In the genomic region with DNA sequence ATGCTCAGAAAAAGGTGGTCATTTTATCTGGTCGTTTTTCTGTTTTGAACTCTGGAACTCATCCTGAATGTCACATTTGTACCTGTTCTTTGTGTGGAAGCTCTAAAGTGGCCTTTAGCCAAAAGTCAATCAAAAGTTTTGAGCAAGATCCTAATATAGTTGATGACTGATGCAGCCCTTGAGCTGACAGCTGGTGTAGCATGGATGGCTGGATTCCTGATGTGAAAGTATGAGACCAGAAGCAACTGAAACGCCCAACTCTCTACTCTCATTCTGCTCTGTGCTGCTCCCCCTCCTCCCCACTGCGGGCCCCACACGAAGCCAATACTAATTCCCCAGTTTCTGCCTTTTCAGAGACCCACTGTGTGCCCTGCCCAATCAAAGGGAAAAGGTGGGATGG, we compare ENCODE assay signal across 16 cellular contexts. TPM values are rescaled to one million over a fixed set of nuclear protein-coding genes. Genes with fewer than 3 reads are reported as not detected.
DNase-seq lines count a peak whose midpoint lies in the region; ATAC-seq and TF ChIP-seq lines count a peak whose summit lies in the region.
"Had no signal": no experiment of that assay in that cellular context is flagged by ENCODE, and none has a peak within 500 bp of the region (broad histone marks: within the 10 kb centered on the region; RNA-seq: fewer than 3 reads in every experiment).

No MANE protein-coding gene starts in this region.

- peaks cover 11% of the 10 kb centered on the region for H3K4me1 Mint-ChIP-seq in activated CD8-positive, alpha-beta memory T cell treated with anti-CD3 and anti-CD28 coated beads, Interleukin-2, amount 10 ng/mL, durations not matched to agents 7 days and 5 days

- H3K27ac Mint-ChIP-seq in activated CD8-positive, alpha-beta memory T cell treated with anti-CD3 and anti-CD28 coated beads, Interleukin-2, amount 10 ng/mL, durations not matched to agents 7 days and 5 days, result no peak overlapping the region
- H3K27ac Mint-ChIP-seq: HFFc6 had no signal

- BruUV-seq in OCI-LY7 (replicated peaks; lab: Mats Ljungman, UMichigan), result no TSS peak

- H3K27me3 Mint-ChIP-seq in activated CD8-positive, alpha-beta memory T cell treated with anti-CD3 and anti-CD28 coated beads, Interleukin-2, amount 10 ng/mL, durations not matched to agents 7 days and 5 days, result peaks cover 8% of the 10 kb centered on the region

- H2AFZ ChIP-seq in OCI-LY7 (ENCODE audit: low read length), result no peak overlapping the region

- H4K20me1 ChIP-seq in OCI-LY7 (ENCODE audit: insufficient read depth, low read length), result no peaks in the 10 kb centered on the region

- WGBS in right cardiac atrium, result 44% methylated on average over 4 of the region's 4 CpGs

- in situ Hi-C loops in gastrocnemius medialis (cut with MboI; ENCODE audit: low sequenced_read_pairs in 4 of 4), result loop anchor here in 1 of 4 donors (5.0 kb wide), 1 partner anchor 118 kb away; no protein-coding TSS in a partner anchor

- no peaks in the 10 kb centered on the region for H3K79me2 ChIP-seq in OCI-LY7 (ENCODE audit: insufficient read depth, low read depth, low read length)

- no peak for ATAC-seq in activated CD8-positive, alpha-beta memory T cell treated with anti-CD3 and anti-CD28 coated beads, Interleukin-2, amount 10 ng/mL, durations not matched to agents 7 days and 5 days
- ATAC-seq in right cardiac atrium, result no peak
- ATAC-seq in gastrocnemius medialis, result peak; percentile 67 to 69
- no peak for ATAC-seq in HG02678 (IDR thresholded peaks at IDR 0.05; ENCODE audit: unreplicated experiment)

- peak; percentile 13 for DNase-seq in activated CD8-positive, alpha-beta memory T cell treated with anti-CD3 and anti-CD28 coated beads for 24 hours
- DNase-seq in activated CD8-positive, alpha-beta memory T cell treated with anti-CD3 and anti-CD28 coated beads, Interleukin-2, amount 10 ng/mL, durations not matched to agents 7 days and 5 days, result no peak
- DNase-seq in NCI-H1694 (lab: John Stamatoyannopoulos, UW) (peak; percentile 74), right cardiac atrium (no peak), gastrocnemius medialis (peak in 1 of 2 donors; percentile 61), SIG-M5 (lab: John Stamatoyannopoulos, UW) (no peak), OCI-LY7 (ENCODE audit: low spot score) (no peak)
- DNase-seq: HFFc6, KBM-7, NCI-H1048, SHP77 treated with DMSO at 0.1 percent for 48 hours had no signal

- H3K9me2 ChIP-seq in OCI-LY7 (ENCODE audit: insufficient read depth, low read length), result no peaks in the 10 kb centered on the region

- no peak overlapping the region for H3K4me2 ChIP-seq in OCI-LY7 (ENCODE audit: low read length)

- intact Hi-C loops in right cardiac atrium (cut with DNase I) (loop anchor here in 3 of 4 donors (5.0 to 10.0 kb wide), 3 partner anchors 113 to 121 kb away; a partner anchor contains a TSS), gastrocnemius medialis (cut with DNase I; ENCODE audit: low total_unique reads) (loop anchor here (2.0 kb wide), 2 partner anchors 39 to 117 kb away; no protein-coding TSS in a partner anchor), OCI-LY7 (cut with micrococcal nuclease; ENCODE audit: unreplicated experiment) (no loop called here)

- H3K9me3 Mint-ChIP-seq in activated CD8-positive, alpha-beta memory T cell treated with anti-CD3 and anti-CD28 coated beads, Interleukin-2, amount 10 ng/mL, durations not matched to agents 7 days and 5 days (ENCODE audit: low read depth), result no peaks in the 10 kb centered on the region
- H3K9me3 Mint-ChIP-seq: HFFc6 had no signal

- no peak overlapping the region for H3K4me3 Mint-ChIP-seq in activated CD8-positive, alpha-beta memory T cell treated with anti-CD3 and anti-CD28 coated beads, Interleukin-2, amount 10 ng/mL, durations not matched to agents 7 days and 5 days
- H3K4me3 Mint-ChIP-seq: HFFc6 had no signal

- H3K9me3 ChIP-seq in right cardiac atrium (ENCODE audit: control insufficient read depth, low read length), result no peaks in the 10 kb centered on the region
- H3K9me3 ChIP-seq in gastrocnemius medialis, result no peaks in the 10 kb centered on the region
- H3K9me3 ChIP-seq in OCI-LY7 (ENCODE audit: low read length), result no peaks in the 10 kb centered on the region
- H3K9me3 ChIP-seq: Peyer's patch had no signal

- H3K4me3 ChIP-seq in right cardiac atrium (ENCODE audit: low read length) (no peak overlapping the region), gastrocnemius medialis (no peak overlapping the region), OCI-LY7 (ENCODE audit: low read depth, low read length, poor library complexity, severe bottlenecking) (no peak overlapping the region)
- H3K4me3 ChIP-seq: Peyer's patch had no signal

- TF ChIP-seq CTCF in gastrocnemius medialis (IDR thresholded peaks at IDR 0.05 in 4 of 5, conservative IDR thresholded peaks at IDR 0.05 in 1 of 5), result no peak
- TF ChIP-seq CTCF in OCI-LY7 (conservative IDR thresholded peaks at IDR 0.05; ENCODE audit: low read length), result no peak

- peaks cover 2% of the 10 kb centered on the region for H3K36me3 Mint-ChIP-seq in activated CD8-positive, alpha-beta memory T cell treated with anti-CD3 and anti-CD28 coated beads, Interleukin-2, amount 10 ng/mL, durations not matched to agents 7 days and 5 days

- H3K4me1 ChIP-seq in right cardiac atrium (ENCODE audit: control insufficient read depth, insufficient read depth, low read length) (peaks cover 6% of the 10 kb centered on the region), gastrocnemius medialis (peaks cover 25 to 47% of the 10 kb centered on the region in 2 donors), OCI-LY7 (ENCODE audit: insufficient read depth, low read length, poor library complexity, severe bottlenecking) (no peaks in the 10 kb centered on the region)

- CTCF ChIA-PET in activated CD8-positive, alpha-beta memory T cell treated with anti-CD3 and anti-CD28 coated beads, Interleukin-2, amount 10 ng/mL, durations not matched to agents 7 days and 5 days (lab: Charles Lee), result no interaction called here
- CTCF ChIA-PET in OCI-LY7 (lab: Charles Lee; ENCODE audit: unreplicated experiment), result interaction anchor here (0.6 kb wide), 1 partner anchor 1892 kb away, joined by 3 read pairs; no protein-coding TSS in a partner anchor

- H3K36me3 ChIP-seq in gastrocnemius medialis, result no peaks in the 10 kb centered on the region
- H3K36me3 ChIP-seq in OCI-LY7 (ENCODE audit: insufficient read depth, low read length), result no peaks in the 10 kb centered on the region
- H3K36me3 ChIP-seq: Peyer's patch had no signal

- TF ChIP-seq POLR2A in gastrocnemius medialis (IDR thresholded peaks at IDR 0.05), result no peak

- H3K27me3 ChIP-seq in right cardiac atrium (ENCODE audit: control insufficient read depth, insufficient read depth) (no peaks in the 10 kb centered on the region), gastrocnemius medialis (no peaks in the 10 kb centered on the region)
- H3K27me3 ChIP-seq: Peyer's patch had no signal

- H3K27ac ChIP-seq in right cardiac atrium (ENCODE audit: low read length) (peak overlapping the region; percentile 69), gastrocnemius medialis (peak overlapping the region; percentile 83 to 89 (median 86)), OCI-LY7 (ENCODE audit: low read depth, low read length, poor library complexity, severe bottlenecking) (no peak overlapping the region)
- H3K27ac ChIP-seq: C4-2B, Peyer's patch had no signal

- POLR2A ChIA-PET in OCI-LY7 (lab: Charles Lee), result no interaction called here

RNA-seq across cellular contexts. Expression of a gene that starts 10.3 kb away (rescaled TPM):
- total RNA-seq in activated CD8-positive, alpha-beta memory T cell treated with anti-CD3 and anti-CD28 coated beads, Interleukin-2, amount 10 ng/mL, durations not matched to agents 7 days and 5 days, result under 1 TPM; 0.09 to 0.16 TPM
- total RNA-seq in right cardiac atrium, result 1,000 to 10,000 TPM in 1 of 4 donors, 100 to 1,000 TPM in 3; 461 to 2,251 (median 602) TPM
- 1,734 TPM for polyA plus RNA-seq in right cardiac atrium
- total RNA-seq in gastrocnemius medialis, result 1,000 to 10,000 TPM; 1,360 to 5,274 (median 3,359) TPM
- total RNA-seq in OCI-LY7 (2014; rRNA removed; shearing (Covaris generic)), result not detected in 2 replicates
- not detected in 2 replicates for total RNA-seq in OCI-LY7 (2022)
- total RNA-seq: H4, HFFc6, NCI-H460 had no signal

RNA-seq across cellular contexts. Expression of a gene that starts 23.7 kb away (rescaled TPM):
- 10 to 100 TPM; 42.7 to 53.0 TPM for total RNA-seq in activated CD8-positive, alpha-beta memory T cell treated with anti-CD3 and anti-CD28 coated beads, Interleukin-2, amount 10 ng/mL, durations not matched to agents 7 days and 5 days
- total RNA-seq in right cardiac atrium (10 to 100 TPM; 19.3 to 23.4 (median 21.8) TPM), gastrocnemius medialis (10 to 100 TPM; 27.9 to 41.9 (median 36.1) TPM), OCI-LY7 (2022) (48.7 and 57.5 TPM in 2 replicates)
- 26.8 TPM for polyA plus RNA-seq in right cardiac atrium
- total RNA-seq in OCI-LY7 (2014; rRNA removed; shearing (Covaris generic)), result 53.6 and 87.1 TPM in 2 replicates

RNA-seq across cellular contexts. Expression of a gene that starts 37.7 kb away (rescaled TPM):
- total RNA-seq in activated CD8-positive, alpha-beta memory T cell treated with anti-CD3 and anti-CD28 coated beads, Interleukin-2, amount 10 ng/mL, durations not matched to agents 7 days and 5 days, result 1 to 10 TPM in 1 of 2 experiments, under 1 TPM in 1; 0.23 to 1.0 TPM
- over 10,000 TPM; 12,862 to 15,773 (median 14,347) TPM for total RNA-seq in right cardiac atrium
- polyA plus RNA-seq in right cardiac atrium, result 11,120 TPM
- 1,000 to 10,000 TPM in 1 of 4 donors, 100 to 1,000 TPM in 1, 10 to 100 TPM in 2; 20.4 to 1,496 (median 303) TPM for total RNA-seq in gastrocnemius medialis
- total RNA-seq in OCI-LY7 (2014; rRNA removed; shearing (Covaris generic)), result not detected in 2 replicates
- not detected in 2 replicates for total RNA-seq in OCI-LY7 (2022)
- total RNA-seq: H4, HFFc6, NCI-H460, Peyer's patch had no signal

Comparison
In these comparisons a context has a peak if more than half of its experiments do, and no peak if none do; other contexts are left out.
1. DNase-seq: peak in activated CD8-positive, alpha-beta memory T cell treated with anti-CD3 and anti-CD28 coated beads for 24 hours (single experiment) and NCI-H1694 (single experiment); none in activated CD8-positive, alpha-beta memory T cell treated with anti-CD3 and anti-CD28 coated beads, Interleukin-2, amount 10 ng/mL, durations not matched to agents 7 days and 5 days (single experiment), right cardiac atrium (0 of 3), SIG-M5 (single experiment) and OCI-LY7 (single experiment).
2. ATAC-seq: peak in gastrocnemius medialis (2 of 2); none in activated CD8-positive, alpha-beta memory T cell treated with anti-CD3 and anti-CD28 coated beads, Interleukin-2, amount 10 ng/mL, durations not matched to agents 7 days and 5 days (single experiment), right cardiac atrium (0 of 2) and HG02678 (single experiment).
3. RNA of a gene that starts 10.3 kb away (total RNA-seq): 1,360 to 5,274 TPM in gastrocnemius medialis and 461 to 2,251 TPM in right cardiac atrium; 0.09 to 0.16 TPM in activated CD8-positive, alpha-beta memory T cell treated with anti-CD3 and anti-CD28 coated beads, Interleukin-2, amount 10 ng/mL, durations not matched to agents 7 days and 5 days and not detected in OCI-LY7; every median in the first group is over 100 times any median in the second.
4. RNA of a gene that starts 37.7 kb away (total RNA-seq): 12,862 to 15,773 TPM in right cardiac atrium and 20.4 to 1,496 TPM in gastrocnemius medialis; 0.23 to 1.0 TPM in activated CD8-positive, alpha-beta memory T cell treated with anti-CD3 and anti-CD28 coated beads, Interleukin-2, amount 10 ng/mL, durations not matched to agents 7 days and 5 days and not detected in OCI-LY7; every median in the first group is over 10 times any median in the second.